ENCODE assay signal across 8 cellular contexts in genomic region chr3:119463171-119464169, GRCh38. TPM values are rescaled to one million over a fixed set of nuclear protein-coding genes. Genes with fewer than 3 reads are reported as not detected.
DNase-seq lines count a peak whose midpoint lies in the region; FAIRE-seq and TF ChIP-seq lines count a peak whose summit lies in the region.

TMEM39A (minus strand) TSS chr3:119463615; CDS start chr3:119462074, 1,541 bp downstream.

- H3K27me3 ChIP-seq in neuronal stem cell (ENCODE audit: control insufficient read depth in 3 of 3, insufficient read depth in 3 of 3, low read depth in 1 of 3, low read length in 3 of 3): no peaks in the 10 kb centered on the region

- H2BK15ac ChIP-seq in neuronal stem cell (ENCODE audit: low read length): peak within 1 kb of the TSS; percentile 34

- H3K4me3 Mint-ChIP-seq in HFFc6: peak within 1 kb of the TSS; percentile 99
- H3K4me3 Mint-ChIP-seq in activated naive CD4-positive, alpha-beta T cell treated with anti-CD3 and anti-CD28 coated beads, Interleukin-2, amount 10 ng/mL, durations not matched to agents 7 days and 5 days: peak within 1 kb of the TSS; percentile 97

- H3K9me3 ChIP-seq in SK-N-MC (ENCODE audit: low read depth, low read length): no peaks in the 10 kb centered on the region
- H3K9me3 ChIP-seq in neuronal stem cell (replicated peaks in 1 of 2; ENCODE audit: control insufficient read depth in 2 of 2, insufficient read depth in 1 of 2, low read depth in 1 of 2, low read length in 2 of 2): no peaks in the 10 kb centered on the region

- H3K36me3 ChIP-seq in SK-N-MC (ENCODE audit: insufficient read depth, low read length) (peaks cover 33% of the 10 kb centered on the region), neuronal stem cell (replicated peaks in 1 of 2; ENCODE audit: control insufficient read depth in 2 of 2, insufficient read depth in 2 of 2, low read length in 2 of 2) (peaks cover 13 to 38% of the 10 kb centered on the region in 2 donors)

- H4K8ac ChIP-seq in neuronal stem cell (ENCODE audit: low read depth, low read length): no peak within 1 kb of the TSS

- peaks cover 23% of the 10 kb centered on the region for H3K36me3 Mint-ChIP-seq in HFFc6 (ENCODE audit: low read depth)
- peaks cover 32% of the 10 kb centered on the region for H3K36me3 Mint-ChIP-seq in activated naive CD4-positive, alpha-beta T cell treated with anti-CD3 and anti-CD28 coated beads, Interleukin-2, amount 10 ng/mL, durations not matched to agents 7 days and 5 days

- WGBS in neuronal stem cell (ENCODE audit: extremely low coverage in 2 of 2, insufficient read length in 2 of 2, insufficient replicate concordance in 1 of 2), 2 donors: no CpG with 5 or more reads among the region's 51 CpGs

- H3K14ac ChIP-seq in neuronal stem cell (ENCODE audit: low read length): no peak within 1 kb of the TSS

- H2BK5ac ChIP-seq in neuronal stem cell (ENCODE audit: low read length): peak within 1 kb of the TSS; percentile 95

- peak within 1 kb of the TSS; percentile 2 for H3K23ac ChIP-seq in neuronal stem cell (ENCODE audit: low read depth, low read length, poor library complexity)

- H3K4me1 ChIP-seq in neuronal stem cell (ENCODE audit: control insufficient read depth in 2 of 2, insufficient read depth in 1 of 2, low read depth in 1 of 2, low read length in 2 of 2): peaks cover 5 to 11% of the 10 kb centered on the region in 2 donors

- no peak within 1 kb of the TSS for H2BK120ac ChIP-seq in neuronal stem cell (ENCODE audit: low read depth, low read length)

- TF ChIP-seq CTCF in HFFc6 (IDR thresholded peaks at IDR 0.05) (peak; percentile 42), NB4 (IDR thresholded peaks at IDR 0.05; ENCODE audit: low read depth, low read length) (no peak), subcutaneous adipose tissue (IDR thresholded peaks at IDR 0.05; ENCODE audit: low read depth) (no peak)

- peak within 1 kb of the TSS; percentile 68 for H3K18ac ChIP-seq in neuronal stem cell (ENCODE audit: low read length)

- peak within 1 kb of the TSS; percentile 81 for H3K4me2 ChIP-seq in neuronal stem cell (ENCODE audit: insufficient read depth, low read length, poor library complexity, severe bottlenecking)

- no peaks in the 10 kb centered on the region for H3K9me3 Mint-ChIP-seq in HFFc6
- no peaks in the 10 kb centered on the region for H3K9me3 Mint-ChIP-seq in activated naive CD4-positive, alpha-beta T cell treated with anti-CD3 and anti-CD28 coated beads, Interleukin-2, amount 10 ng/mL, durations not matched to agents 7 days and 5 days

- H3K27ac Mint-ChIP-seq in HFFc6: peak within 1 kb of the TSS; percentile 98
- peak within 1 kb of the TSS; percentile 92 for H3K27ac Mint-ChIP-seq in activated naive CD4-positive, alpha-beta T cell treated with anti-CD3 and anti-CD28 coated beads, Interleukin-2, amount 10 ng/mL, durations not matched to agents 7 days and 5 days

- peak within 1 kb of the TSS; percentile 97 for H3K9ac ChIP-seq in SK-N-MC (ENCODE audit: insufficient read length)
- H3K9ac ChIP-seq in neuronal stem cell (ENCODE audit: low read depth, low read length, poor library complexity): peak within 1 kb of the TSS; percentile 91

- H3K4me3 ChIP-seq in NB4 (ENCODE audit: low read depth, low read length) (peak within 1 kb of the TSS; percentile 99), SK-N-MC (peak within 1 kb of the TSS; percentile 100), neuronal stem cell (ENCODE audit: low read length in 2 of 2) (peak within 1 kb of the TSS; percentile 78 to 91)

- peak within 1 kb of the TSS; percentile 91 for H2AFZ ChIP-seq in neuronal stem cell (ENCODE audit: low read length)

- H3K4ac ChIP-seq in neuronal stem cell (ENCODE audit: low read length): no peak within 1 kb of the TSS

- FAIRE-seq in frontal cortex (lab: Jason Lieb, UNC): no peak

- H3K27me3 Mint-ChIP-seq in HFFc6 (ENCODE audit: insufficient read depth): peaks cover 4% of the 10 kb centered on the region
- peaks cover 4% of the 10 kb centered on the region for H3K27me3 Mint-ChIP-seq in activated naive CD4-positive, alpha-beta T cell treated with anti-CD3 and anti-CD28 coated beads, Interleukin-2, amount 10 ng/mL, durations not matched to agents 7 days and 5 days

- no peak within 1 kb of the TSS for H2BK12ac ChIP-seq in neuronal stem cell (ENCODE audit: low read length)

- H4K91ac ChIP-seq in neuronal stem cell (ENCODE audit: low read depth, low read length, poor library complexity): no peak within 1 kb of the TSS

- H2AK5ac ChIP-seq in neuronal stem cell (ENCODE audit: low read depth, low read length): peak within 1 kb of the TSS; percentile 96

- H3K79me1 ChIP-seq in neuronal stem cell (ENCODE audit: low read depth, low read length): peaks cover 5% of the 10 kb centered on the region

- DNase-seq in GM04503 (ENCODE audit: low read depth) (peak; percentile 79), HFFc6 (peak; percentile 96), NB4 (ENCODE audit: low read depth) (peak; percentile 98), SK-N-MC (ENCODE audit: low read depth, low spot score) (peak; percentile 77), frontal cortex (ENCODE audit: low spot score in 2 of 2) (peak; percentile 91 to 97), neuronal stem cell (ENCODE audit: low spot score) (peak; percentile 97)
- peak; percentile 99 for DNase-seq in activated naive CD4-positive, alpha-beta T cell treated with anti-CD3 and anti-CD28 coated beads, Interleukin-2, amount 10 ng/mL, durations not matched to agents 7 days and 5 days

- peak; percentile 99 for TF ChIP-seq POLR2A in NB4 (IDR thresholded peaks at IDR 0.05; ENCODE audit: extremely low read depth, insufficient read length)

- H3K4me1 Mint-ChIP-seq in HFFc6 (ENCODE audit: low read depth): peaks cover 45% of the 10 kb centered on the region
- peaks cover 42% of the 10 kb centered on the region for H3K4me1 Mint-ChIP-seq in activated naive CD4-positive, alpha-beta T cell treated with anti-CD3 and anti-CD28 coated beads, Interleukin-2, amount 10 ng/mL, durations not matched to agents 7 days and 5 days

- CTCF ChIA-PET in activated naive CD4-positive, alpha-beta T cell treated with anti-CD3 and anti-CD28 coated beads, Interleukin-2, amount 10 ng/mL, durations not matched to agents 7 days and 5 days (lab: Charles Lee): interaction anchor here (0.7 to 1.4 kb wide), 6 partner anchors 22 to 222 kb away, joined by 3 to 6 read pairs (median 4); partner anchors contain the start of genes B4GALT4, CD80 and TIMMDC1

- H3K27ac ChIP-seq in SK-N-MC (peak within 1 kb of the TSS; percentile 48), neuronal stem cell (replicated peaks; ENCODE audit: low read length) (peak within 1 kb of the TSS; percentile 17)

RNA-seq across cellular contexts. Expression of gene TMEM39A, which starts in this region (rescaled TPM):
- total RNA-seq in HFFc6 (2021; fragmentation: NEBNext Ultra II Directional; extraction: Animal tissue kit (Norgen Biotek cat#: 25700)): 10 to 100 TPM; 47.3 to 58.8 (median 55.5) TPM
- total RNA-seq in frontal cortex: 9.8 TPM
- 19.2 TPM for polyA plus RNA-seq in neuronal stem cell (2013, experiment 1 of 2)
- polyA plus RNA-seq in neuronal stem cell (2013, experiment 2 of 2): 17.0 TPM
- total RNA-seq in subcutaneous adipose tissue: 10 to 100 TPM; 19.6 to 33.3 (median 30.0) TPM

Comparison
In these comparisons a context has a peak if more than half of its experiments do, and no peak if none do; other contexts are left out.
1. Peak in every context shown above with its lines: DNase-seq, H3K4me3 ChIP-seq and H3K27ac ChIP-seq.